In genomic region chr4:145868637-145869409, GRCh38 we compare ENCODE assay signal across 9 cellular contexts.
DNase-seq lines count a peak whose midpoint lies in the region; ATAC-seq and TF ChIP-seq lines count a peak whose summit lies in the region.
"Had no signal": no experiment of that assay in that cellular context is flagged by ENCODE, and none has a peak within 500 bp of the region (broad histone marks: within the 10 kb centered on the region; RNA-seq: fewer than 3 reads in every experiment).

No MANE protein-coding gene starts in this region.

- TF ChIP-seq CTCF in uterus (IDR thresholded peaks at IDR 0.05) (no peak), colonic mucosa (IDR thresholded peaks at IDR 0.05) (no peak)

- H3K9me3 ChIP-seq in uterus (no peaks in the 10 kb centered on the region), colonic mucosa (no peaks in the 10 kb centered on the region)

- DNase-seq in GM03348 (ENCODE audit: low spot score) (peak; percentile 23), dermis blood vessel endothelial cell (peak; percentile 35), uterus (no peak), 8988T (no peak), colonic mucosa (no peak)
- no peak for DNase-seq in activated naive CD8-positive, alpha-beta T cell treated with anti-CD3 and anti-CD28 coated beads for 36 hours
- DNase-seq: NCI-H510A had no signal

- TF ChIP-seq POLR2A in uterus (IDR thresholded peaks at IDR 0.05), result no peak

- H3K4me3 ChIP-seq in uterus (no peak overlapping the region), colonic mucosa (no peak overlapping the region)

- no peak overlapping the region for H3K4me3 Mint-ChIP-seq in activated naive CD8-positive, alpha-beta T cell treated with anti-CD3 and anti-CD28 coated beads for 36 hours

- H3K4me1 ChIP-seq in uterus (peaks cover 0 to 4% of the 10 kb centered on the region in 2 donors), colonic mucosa (no peaks in the 10 kb centered on the region)

- H3K27me3 ChIP-seq in uterus (no peaks in the 10 kb centered on the region), colonic mucosa (no peaks in the 10 kb centered on the region)

- no peaks in the 10 kb centered on the region for H3K9me3 Mint-ChIP-seq in activated naive CD8-positive, alpha-beta T cell treated with anti-CD3 and anti-CD28 coated beads for 36 hours

- ATAC-seq in GM19463 (IDR thresholded peaks at IDR 0.05; ENCODE audit: unreplicated experiment) (peak; percentile 57), HG03108 (IDR thresholded peaks at IDR 0.05; ENCODE audit: unreplicated experiment) (peak; percentile 58)

- no peak overlapping the region for H3K27ac Mint-ChIP-seq in activated naive CD8-positive, alpha-beta T cell treated with anti-CD3 and anti-CD28 coated beads for 36 hours

- peaks cover 42% of the 10 kb centered on the region for H3K4me1 Mint-ChIP-seq in activated naive CD8-positive, alpha-beta T cell treated with anti-CD3 and anti-CD28 coated beads for 36 hours

- H3K36me3 Mint-ChIP-seq in activated naive CD8-positive, alpha-beta T cell treated with anti-CD3 and anti-CD28 coated beads for 36 hours, result peaks cover 29% of the 10 kb centered on the region

- no peak overlapping the region for H3K27ac ChIP-seq in uterus
- H3K27ac ChIP-seq in colonic mucosa, result no peak overlapping the region

- no peaks in the 10 kb centered on the region for H3K27me3 Mint-ChIP-seq in activated naive CD8-positive, alpha-beta T cell treated with anti-CD3 and anti-CD28 coated beads for 36 hours

- no peak overlapping the region for H3K9ac ChIP-seq in colonic mucosa (ENCODE audit: low read depth in 2 of 2, low read length in 2 of 2)

- intact Hi-C loops in uterus (cut with DNase I; ENCODE audit: low total_unique reads) (no loop called here), colonic mucosa (cut with DNase I) (no loop called here)

- H3K36me3 ChIP-seq in uterus, result no peaks in the 10 kb centered on the region
- H3K36me3 ChIP-seq in colonic mucosa, result no peaks in the 10 kb centered on the region

Comparison
In these comparisons a context has a peak if more than half of its experiments do, and no peak if none do; other contexts are left out.
1. DNase-seq: peak in GM03348 (single experiment) and dermis blood vessel endothelial cell (single experiment); none in uterus (0 of 2), 8988T (single experiment), activated naive CD8-positive, alpha-beta T cell treated with anti-CD3 and anti-CD28 coated beads for 36 hours (single experiment) and colonic mucosa (single experiment).